In genomic region chr7:99409192-99409572, GRCh38 we compare ENCODE assay signal across 8 cellular contexts. TPM values are rescaled to one million over a fixed set of nuclear protein-coding genes. Genes with fewer than 3 reads are reported as not detected.
A peak's percentile ranks its signal among the peaks of the same experiment; 100 is the strongest.
DNase-seq lines count a peak whose midpoint lies in the region; TF ChIP-seq lines count a peak whose summit lies in the region.

No MANE protein-coding gene starts in this region.

- no peaks in the 10 kb centered on the region for H3K27me3 ChIP-seq in CD4-positive, alpha-beta memory T cell (ENCODE audit: insufficient read depth, low read length)
- H3K27me3 ChIP-seq in H7 (ENCODE audit: control insufficient read depth, insufficient read depth, low read length) (no peaks in the 10 kb centered on the region), SJSA1 (replicated peaks) (no peaks in the 10 kb centered on the region), parathyroid adenoma (ENCODE audit: control insufficient read depth, insufficient read depth, low read length) (no peaks in the 10 kb centered on the region)

- peaks cover 45% of the 10 kb centered on the region for H3K4me1 ChIP-seq in CD4-positive, alpha-beta memory T cell (ENCODE audit: insufficient read depth, low read length)
- H3K4me1 ChIP-seq in SJSA1 (replicated peaks), result peaks cover 9% of the 10 kb centered on the region
- peaks cover 7% of the 10 kb centered on the region for H3K4me1 ChIP-seq in parathyroid adenoma

- H3K9ac ChIP-seq in parathyroid adenoma, result peak overlapping the region; percentile 79

- H3K4me2 ChIP-seq in parathyroid adenoma (ENCODE audit: low read length), result peak overlapping the region; percentile 76

- peak in 1 of 5 donors; percentile 40 for DNase-seq in CD4-positive, alpha-beta memory T cell
- DNase-seq in H7 (no peak), SJSA1 (ENCODE audit: low read depth in 1 of 2, low spot score in 2 of 2) (no peak), erythroblast (lab: John Stamatoyannopoulos, UW) (peak; percentile 70 to 74), HuH-7 (ENCODE audit: low spot score) (no peak), ecto neural progenitor cell (ENCODE audit: low spot score) (no peak)
- DNase-seq in NK-92 treated with Interleukin-12 subunit alpha and Interleukin-12 subunit beta, amount 100 ng/mL, for 24 hours (lab: John Stamatoyannopoulos, UW), result no peak

- CTCF ChIA-PET in CD4-positive, alpha-beta memory T cell (lab: Charles Lee; ENCODE audit: partially characterized antibody), result interaction anchor here (0.6 to 4.6 kb wide), 12 partner anchors 16 to 149 kb away, joined by 3 to 38 read pairs (median 4); partner anchors contain the start of genes CPSF4, PTCD1 and ZNF655

- peaks cover 28 to 58% (median 44%) of the 10 kb centered on the region in 4 donors for H3K4me1 Mint-ChIP-seq in CD4-positive, alpha-beta memory T cell

- no peak for TF ChIP-seq CTCF in parathyroid adenoma (IDR thresholded peaks at IDR 0.05)

- peaks cover 0 to 5% (median 0%) of the 10 kb centered on the region in 8 donors for H3K9me3 Mint-ChIP-seq in CD4-positive, alpha-beta memory T cell

- peak overlapping the region; percentile 88 to 100 (median 98) for H3K27ac Mint-ChIP-seq in CD4-positive, alpha-beta memory T cell

- H3K36me3 ChIP-seq in CD4-positive, alpha-beta memory T cell (ENCODE audit: insufficient read depth, low read length), result peaks cover 33% of the 10 kb centered on the region
- H3K36me3 ChIP-seq in H7 (replicated peaks; ENCODE audit: control insufficient read depth, insufficient read depth, low read length), result peaks cover 23% of the 10 kb centered on the region
- peaks cover 76% of the 10 kb centered on the region for H3K36me3 ChIP-seq in SJSA1
- no peaks in the 10 kb centered on the region for H3K36me3 ChIP-seq in parathyroid adenoma (ENCODE audit: control insufficient read depth, insufficient read depth, low read length)

- H3K27ac ChIP-seq in CD4-positive, alpha-beta memory T cell (ENCODE audit: low read depth, low read length), result peak overlapping the region; percentile 93
- peak overlapping the region; percentile 100 for H3K27ac ChIP-seq in SJSA1
- peak overlapping the region; percentile 95 for H3K27ac ChIP-seq in parathyroid adenoma

- peaks cover 19 to 53% of the 10 kb centered on the region in 2 donors for H3K36me3 Mint-ChIP-seq in CD4-positive, alpha-beta memory T cell

- intact Hi-C loops in CD4-positive, alpha-beta memory T cell (cut with micrococcal nuclease), result loop anchor here (1.0 to 2.0 kb wide), 3 partner anchors 29 to 90 kb away; partner anchors contain the start of genes CPSF4, PTCD1 and ZNF789

- peaks cover 37% of the 10 kb centered on the region for H3K79me2 ChIP-seq in parathyroid adenoma

- H2AFZ ChIP-seq in parathyroid adenoma, result peak overlapping the region; percentile 83

- H3K4me3 ChIP-seq in CD4-positive, alpha-beta memory T cell (ENCODE audit: low read length in 2 of 2), result peak overlapping the region; percentile 94 to 97
- H3K4me3 ChIP-seq in H7 (ENCODE audit: insufficient read depth, low read depth, low read length) (peak overlapping the region; percentile 99), SJSA1 (peak overlapping the region; percentile 91), parathyroid adenoma (ENCODE audit: low read depth, low read length) (peak overlapping the region; percentile 99)

- no peaks in the 10 kb centered on the region for H3K27me3 Mint-ChIP-seq in CD4-positive, alpha-beta memory T cell

- POLR2A ChIA-PET in CD4-positive, alpha-beta memory T cell (lab: Charles Lee; ENCODE audit: partially characterized antibody), result interaction anchor here (0.6 to 9.9 kb wide), 28 partner anchors 8 to 1020 kb away, joined by 3 to 210 read pairs (median 5); partner anchors contain the start of genes ARPC1A, ARPC1B, ATP5MF and CPSF4

- peak overlapping the region; percentile 94 to 99 (median 96) for H3K4me3 Mint-ChIP-seq in CD4-positive, alpha-beta memory T cell

- no peaks in the 10 kb centered on the region for H3K9me3 ChIP-seq in CD4-positive, alpha-beta memory T cell (ENCODE audit: control insufficient read depth in 1 of 2, low read length in 2 of 2)
- H3K9me3 ChIP-seq in SJSA1 (replicated peaks) (no peaks in the 10 kb centered on the region), parathyroid adenoma (ENCODE audit: control insufficient read depth, low read length) (no peaks in the 10 kb centered on the region)

- TF ChIP-seq POLR2A in erythroblast (IDR thresholded peaks at IDR 0.05; ENCODE audit: low read length), result no peak

RNA-seq across cellular contexts. Expression of gene BUD31, which starts 0.4 kb away (rescaled TPM):
- 10 to 100 TPM; 60.0 to 61.3 TPM for total RNA-seq in CD4-positive, alpha-beta memory T cell
- polyA plus RNA-seq in CD4-positive, alpha-beta memory T cell, result 100 to 1,000 TPM; 163 to 175 TPM
- 74.9 and 78.9 TPM in 2 replicates for total RNA-seq in H7 (2014; rRNA removed; shearing (Covaris generic))
- total RNA-seq in SJSA1 (2014; rRNA removed; shearing (Covaris generic)), result 109 and 152 TPM in 2 replicates

RNA-seq across cellular contexts. Expression of gene PDAP1, which starts 0.8 kb away (rescaled TPM):
- total RNA-seq in CD4-positive, alpha-beta memory T cell, result 10 to 100 TPM; 66.0 to 67.0 TPM
- 10 to 100 TPM; 21.5 to 27.7 TPM for polyA plus RNA-seq in CD4-positive, alpha-beta memory T cell
- 62.3 and 66.4 TPM in 2 replicates for total RNA-seq in H7 (2014; rRNA removed; shearing (Covaris generic))
- total RNA-seq in SJSA1 (2014; rRNA removed; shearing (Covaris generic)), result 150 and 155 TPM in 2 replicates

RNA-seq across cellular contexts. Expression of gene PTCD1, which starts 29.4 kb away (rescaled TPM):
- total RNA-seq in CD4-positive, alpha-beta memory T cell, result 1 to 10 TPM; 7.4 to 7.7 TPM
- polyA plus RNA-seq in CD4-positive, alpha-beta memory T cell, result 1 to 10 TPM in 1 of 2 donors, under 1 TPM in 1; 1.00 to 4.0 TPM
- 11.2 and 13.3 TPM in 2 replicates for total RNA-seq in H7 (2014; rRNA removed; shearing (Covaris generic))
- 2.2 and 7.3 TPM in 2 replicates for total RNA-seq in SJSA1 (2014; rRNA removed; shearing (Covaris generic))

RNA-seq across cellular contexts. Expression of gene CPSF4, which starts 29.6 kb away (rescaled TPM):
- 10 to 100 TPM; 49.2 to 54.7 TPM for total RNA-seq in CD4-positive, alpha-beta memory T cell
- 10 to 100 TPM; 21.9 to 26.8 TPM for polyA plus RNA-seq in CD4-positive, alpha-beta memory T cell
- 93.5 and 95.1 TPM in 2 replicates for total RNA-seq in H7 (2014; rRNA removed; shearing (Covaris generic))
- total RNA-seq in SJSA1 (2014; rRNA removed; shearing (Covaris generic)), result 32.7 and 39.6 TPM in 2 replicates

RNA-seq across cellular contexts. Expression of gene ARPC1B, which starts 34.7 kb away (rescaled TPM):
- total RNA-seq in CD4-positive, alpha-beta memory T cell, result 100 to 1,000 TPM; 188 to 191 TPM
- 100 to 1,000 TPM; 862 to 906 TPM for polyA plus RNA-seq in CD4-positive, alpha-beta memory T cell
- 108 and 126 TPM in 2 replicates for total RNA-seq in H7 (2014; rRNA removed; shearing (Covaris generic))
- 231 and 362 TPM in 2 replicates for total RNA-seq in SJSA1 (2014; rRNA removed; shearing (Covaris generic))

Comparison
In these comparisons a context has a peak if more than half of its experiments do, and no peak if none do; other contexts are left out.
1. DNase-seq: peak in erythroblast (2 of 2); none in H7 (single experiment), SJSA1 (0 of 2), HuH-7 (single experiment), ecto neural progenitor cell (single experiment) and NK-92 treated with Interleukin-12 subunit alpha and Interleukin-12 subunit beta, amount 100 ng/mL, for 24 hours (single experiment).
2. Peak in every context shown above with its lines, with median percentiles within 50 percentile points of each other: H3K27ac ChIP-seq and H3K4me3 ChIP-seq.